Comparison of ENCODE assay signal across 22 cellular contexts in genomic region chrX:153445106-153445855, GRCh38. TPM values are rescaled to one million over a fixed set of nuclear protein-coding genes. Genes with fewer than 3 reads are reported as not detected.
"Had no signal": no experiment of that assay in that cellular context is flagged by ENCODE, and none has a peak within 500 bp of the region (broad histone marks: within the 10 kb centered on the region; RNA-seq: fewer than 3 reads in every experiment).

No MANE protein-coding gene starts in this region.

- ATAC-seq: Right ventricle myocardium inferior had no signal

- H3K27ac ChIP-seq: SJCRH30 had no signal

- H3K36me3 ChIP-seq: MG63, SJCRH30 had no signal

- FAIRE-seq: HepG2 had no signal

- DNase-seq: IMR-90, Karpas-422, KG1, MG63, NCI-H1092, NCI-H1105 treated with DMSO at 0.1 percent for 48 hours, NCI-H1417 treated with DMSO at 0.1 percent for 48 hours, NCI-H1694 treated with DMSO at 0.1 percent for 48 hours, NCI-H2029, NCI-H2081 treated with DMSO at 0.1 percent for 48 hours, NCI-H2171, NCI-H226, NCI-H446, NCI-H510A, NCI-H524 treated with DMSO at 0.1 percent for 48 hours, NCI-H69, NCI-H774, SHP77 treated with DMSO at 0.1 percent for 48 hours, SJCRH30 had no signal

- H3K4me1 ChIP-seq: SJCRH30 had no signal

- H3K4me3 ChIP-seq: MG63, SJCRH30 had no signal

- H3K27me3 ChIP-seq: MG63, SJCRH30 had no signal

- H3K9me3 ChIP-seq: MG63, SJCRH30 had no signal

RNA-seq across cellular contexts. Expression of gene TREX2, which starts 0.6 kb away (rescaled TPM):
- total RNA-seq: Right ventricle myocardium inferior, RPMI7951 had no signal

RNA-seq across cellular contexts. Expression of gene ZFP92, which starts 34.0 kb away (rescaled TPM):
- total RNA-seq: RPMI7951, SJCRH30 had no signal

RNA-seq across cellular contexts. Expression of gene PNMA6E, which starts 44.1 kb away (rescaled TPM):
- total RNA-seq: HepG2, IMR-90, Right ventricle myocardium inferior, RPMI7951, SJCRH30 had no signal
